1 cellular context compared by ENCODE assay signal in the genomic region with DNA sequence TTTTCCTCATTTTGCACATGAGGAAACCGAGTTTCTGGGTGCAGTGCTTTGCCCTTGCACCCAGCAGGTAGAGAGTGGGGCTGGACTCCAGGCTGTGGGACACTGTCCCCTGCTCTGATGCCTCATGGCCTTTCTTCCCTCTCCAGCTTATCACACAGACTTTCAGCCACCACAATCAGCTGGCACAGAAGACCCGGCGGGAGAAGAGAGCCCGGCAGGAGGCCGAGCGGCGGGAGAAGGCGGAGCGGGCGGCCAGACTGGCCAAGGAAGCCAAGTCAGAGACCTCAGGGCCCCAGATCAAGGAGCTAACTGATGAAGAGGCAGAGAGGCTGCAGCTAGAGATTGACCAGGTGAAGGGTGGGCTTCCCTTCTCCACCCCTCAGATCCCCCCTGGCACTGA.
TF ChIP-seq lines count a peak whose summit lies in the region.

No MANE protein-coding gene starts in this region.

TF ChIP-seq in K562, 482 proteins besides CTCF, POLR2A, EP300 and RAD21:
- TF ChIP-seq MYNN (IDR thresholded peaks at IDR 0.05) (no peak), MYNN (CRISPR knock-in tag; IDR thresholded peaks at IDR 0.05) (no peak), RBFOX2 (IDR thresholded peaks at IDR 0.05; ENCODE audit: low read depth, low read length) (0 out of 2 replicates have a peak, but pooled peaks have one; percentile 14)
